28 cellular contexts compared by ENCODE assay signal in the genomic region with DNA sequence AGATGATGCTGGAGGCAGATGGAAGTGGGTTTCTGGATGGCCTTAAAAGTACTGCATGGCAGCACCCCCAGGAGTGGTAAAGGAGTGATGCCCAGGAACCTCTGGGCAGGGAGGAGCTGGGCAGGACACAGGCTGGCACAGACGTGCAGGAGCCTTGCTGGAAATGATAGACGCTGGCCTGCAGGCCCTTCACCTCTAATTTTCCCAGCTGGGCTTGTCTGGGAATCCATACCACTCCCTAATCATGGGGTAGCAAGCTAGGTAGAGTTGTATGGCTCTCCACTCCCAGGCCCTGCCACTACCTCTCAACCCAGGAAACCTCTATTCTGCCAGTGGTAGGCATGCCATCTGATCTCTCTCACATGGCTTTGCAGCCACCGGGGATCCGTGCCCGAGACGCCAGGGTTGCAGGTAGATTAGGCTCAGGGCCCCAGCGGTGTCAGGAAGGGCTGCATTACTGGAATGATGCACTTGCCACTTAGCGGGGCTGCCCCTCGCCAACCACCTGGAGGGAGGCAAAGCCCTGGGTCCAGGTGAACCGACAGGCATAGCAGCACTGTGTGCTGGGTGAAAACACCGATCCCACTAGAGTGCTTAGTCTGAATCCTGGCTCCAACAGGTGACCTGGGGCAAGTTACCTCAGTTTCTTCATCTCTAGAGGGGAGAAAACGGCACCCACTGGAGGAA.
"Had no signal": no experiment of that assay in that cellular context is flagged by ENCODE, and none has a peak within 500 bp of the region (broad histone marks: within the 10 kb centered on the region; RNA-seq: fewer than 3 reads in every experiment).

No MANE protein-coding gene starts in this region.

- H3K4me3 ChIP-seq: left ventricle myocardium inferior, lung, mucosa of descending colon, ovary, psoas muscle, sigmoid colon, tibial nerve had no signal

- DNase-seq: activated CD4-positive, alpha-beta memory T cell treated with anti-CD3 and anti-CD28 coated beads, Interleukin-2, amount 10 ng/mL, durations not matched to agents 7 days and 5 days; activated CD4-positive, alpha-beta T cell treated with anti-CD3 and anti-CD28 coated beads for 1 hour; activated CD4-positive, alpha-beta T cell treated with anti-CD3 and anti-CD28 coated beads, Interleukin-2, amount 10 ng/mL, durations not matched to agents 7 days and 5 days; activated CD8-positive, alpha-beta memory T cell treated with anti-CD3 and anti-CD28 coated beads, Interleukin-2, amount 50 U/mL, for 48 hours; activated gamma-delta T cell treated with Interleukin-2 at 50 U/mL for 16 hours; activated naive CD4-positive, alpha-beta T cell treated with anti-CD3 and anti-CD28 coated beads, Interleukin-2, amount 50 U/mL, for 16 hours; activated T-cell treated with anti-CD3 and anti-CD28 coated beads, Interleukin-2, amount 50 U/mL, for 24 hours; amniotic stem cell; brain microvascular endothelial cell; caudate nucleus; effector CD4-positive, alpha-beta T cell; left ventricle myocardium inferior; mucosa of descending colon; ovary; psoas muscle; sigmoid colon; small intestine; stimulated activated CD4-positive, alpha-beta T cell treated with anti-CD3 and anti-CD28 coated beads, Interleukin-4, amount 100 ng/mL, for 24 hours; stimulated activated CD8-positive, alpha-beta memory T cell treated with anti-CD3 and anti-CD28 coated beads, Interleukin-4, amount 100 ng/mL, for 48 hours; stimulated activated naive CD8-positive, alpha-beta T cell treated with anti-CD3 and anti-CD28 coated beads, Interleukin-15, amount 100 ng/mL, for 72 hours; T-helper 17 cell; T1000 had no signal

- H3K27me3 ChIP-seq: brain microvascular endothelial cell, neutrophil, ovary, sigmoid colon, tibial nerve had no signal

- H3K36me3 ChIP-seq: brain microvascular endothelial cell, left ventricle myocardium inferior, neutrophil, ovary, sigmoid colon, tibial nerve had no signal

- H3K9me3 ChIP-seq: left ventricle myocardium inferior, mucosa of descending colon, neutrophil, ovary, psoas muscle, sigmoid colon, tibial nerve had no signal

- H3K27ac ChIP-seq: brain microvascular endothelial cell, neutrophil, ovary, psoas muscle, sigmoid colon, tibial nerve had no signal

- ATAC-seq: activated T-helper 17 cell treated with anti-CD3 and anti-CD28 coated beads, Interleukin-2, amount 50 U/mL, for 72 hours; psoas muscle; stimulated activated memory B cell treated with anti-CD40 and anti-IgM and Interleukin-4, amounts not matched to agents 10 μg/mL and 1 μg/mL and 100 μg/mL, for 72 hours; stimulated activated naive CD8-positive, alpha-beta T cell treated with anti-CD3 and anti-CD28 coated beads, Interleukin-15, amount 100 ng/mL, for 72 hours; T-helper 17 cell; WTC11 had no signal
